Comparison of ENCODE assay signal across 24 cellular contexts in the genomic region with DNA sequence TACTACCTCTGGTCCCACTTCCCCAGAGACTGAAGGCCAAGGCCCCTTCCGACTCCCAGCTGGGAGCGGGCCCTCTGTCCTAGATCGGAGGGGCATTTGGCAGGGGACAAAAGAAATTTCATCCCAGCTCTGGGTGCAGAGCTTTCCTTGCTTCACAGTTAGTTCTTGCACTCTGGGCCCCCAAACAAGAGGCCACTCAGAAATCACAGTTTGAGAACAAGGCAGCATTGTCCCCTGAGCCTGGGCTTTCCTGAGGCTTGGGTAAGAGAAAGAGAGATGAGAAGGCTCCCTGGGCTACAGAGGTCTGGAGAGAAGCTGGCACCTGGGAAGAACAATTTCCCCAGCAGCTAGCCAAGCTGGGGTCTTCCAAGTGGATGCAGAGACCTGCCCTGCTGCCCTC.
"Had no signal": no experiment of that assay in that cellular context is flagged by ENCODE, and none has a peak within 500 bp of the region (broad histone marks: within the 10 kb centered on the region; RNA-seq: fewer than 3 reads in every experiment).

No MANE protein-coding gene starts in this region.

- H3K27ac ChIP-seq: ascending aorta, brain microvascular endothelial cell, colonic mucosa, esophagus squamous epithelium, gastrocnemius medialis, heart right ventricle, VCaP had no signal

- DNase-seq: activated CD4-positive, alpha-beta T cell treated with anti-CD3 and anti-CD28 coated beads, Interleukin-2, amount 10 ng/mL, durations not matched to agents 7 days and 5 days; activated CD4-positive, CD25-positive, alpha-beta regulatory T cell treated with anti-CD3 and anti-CD28 coated beads, Interleukin-2, amount 50 U/mL, for 72 hours; activated CD8-positive, alpha-beta memory T cell treated with anti-CD3 and anti-CD28 coated beads, Interleukin-2, amount 10 ng/mL, durations not matched to agents 7 days and 5 days; activated CD8-positive, alpha-beta T cell treated with anti-CD3 and anti-CD28 coated beads for 36 hours; activated effector memory CD4-positive, alpha-beta T cell treated with anti-CD3 and anti-CD28 coated beads, Interleukin-2, amount 50 U/mL, for 16 hours; activated naive CD4-positive, alpha-beta T cell treated with anti-CD3 and anti-CD28 coated beads, Interleukin-2, amount 10 ng/mL, durations not matched to agents 7 days and 5 days; activated T-cell treated with anti-CD3 and anti-CD28 coated beads for 4 hours; brain microvascular endothelial cell; central memory CD4-positive, alpha-beta T cell; colonic mucosa; endodermal cell; esophagus squamous epithelium; gastrocnemius medialis; heart right ventricle; kidney glomerular epithelial cell; left ventricle myocardium superior; mammary epithelial cell; stimulated activated CD4-positive, alpha-beta T cell treated with anti-CD3 and anti-CD28 coated beads, Interleukin-4, amount 100 ng/mL, for 24 hours; stimulated activated naive CD8-positive, alpha-beta T cell treated with anti-CD3 and anti-CD28 coated beads, Interleukin-15, Interleukin-2, amounts not matched to agents 100 U/mL and 50 U/mL, for 24 hours; T-cell had no signal

- H3K4me1 ChIP-seq: colonic mucosa, esophagus squamous epithelium, gastrocnemius medialis had no signal

- H3K36me3 ChIP-seq: ascending aorta, brain microvascular endothelial cell, colonic mucosa, esophagus squamous epithelium, gastrocnemius medialis, heart right ventricle, tibial nerve had no signal

- FAIRE-seq: urothelium cell line had no signal

- H3K9me3 ChIP-seq: ascending aorta, colonic mucosa, esophagus squamous epithelium, gastrocnemius medialis, heart right ventricle, tibial nerve had no signal

- ATAC-seq: activated CD8-positive, alpha-beta memory T cell treated with anti-CD3 and anti-CD28 coated beads, Interleukin-2, amount 10 ng/mL, durations not matched to agents 7 days and 5 days; activated CD8-positive, alpha-beta T cell treated with anti-CD3 and anti-CD28 coated beads for 36 hours; gastrocnemius medialis; heart right ventricle; left ventricle myocardium superior; stimulated activated naive CD8-positive, alpha-beta T cell treated with anti-CD3 and anti-CD28 coated beads, Interleukin-15, Interleukin-2, amounts not matched to agents 100 U/mL and 50 U/mL, for 24 hours; T-cell had no signal

- H3K4me3 ChIP-seq: ascending aorta, colonic mucosa, esophagus squamous epithelium, gastrocnemius medialis, heart right ventricle, tibial nerve had no signal
